11 cellular contexts compared by ENCODE assay signal in the genomic region with DNA sequence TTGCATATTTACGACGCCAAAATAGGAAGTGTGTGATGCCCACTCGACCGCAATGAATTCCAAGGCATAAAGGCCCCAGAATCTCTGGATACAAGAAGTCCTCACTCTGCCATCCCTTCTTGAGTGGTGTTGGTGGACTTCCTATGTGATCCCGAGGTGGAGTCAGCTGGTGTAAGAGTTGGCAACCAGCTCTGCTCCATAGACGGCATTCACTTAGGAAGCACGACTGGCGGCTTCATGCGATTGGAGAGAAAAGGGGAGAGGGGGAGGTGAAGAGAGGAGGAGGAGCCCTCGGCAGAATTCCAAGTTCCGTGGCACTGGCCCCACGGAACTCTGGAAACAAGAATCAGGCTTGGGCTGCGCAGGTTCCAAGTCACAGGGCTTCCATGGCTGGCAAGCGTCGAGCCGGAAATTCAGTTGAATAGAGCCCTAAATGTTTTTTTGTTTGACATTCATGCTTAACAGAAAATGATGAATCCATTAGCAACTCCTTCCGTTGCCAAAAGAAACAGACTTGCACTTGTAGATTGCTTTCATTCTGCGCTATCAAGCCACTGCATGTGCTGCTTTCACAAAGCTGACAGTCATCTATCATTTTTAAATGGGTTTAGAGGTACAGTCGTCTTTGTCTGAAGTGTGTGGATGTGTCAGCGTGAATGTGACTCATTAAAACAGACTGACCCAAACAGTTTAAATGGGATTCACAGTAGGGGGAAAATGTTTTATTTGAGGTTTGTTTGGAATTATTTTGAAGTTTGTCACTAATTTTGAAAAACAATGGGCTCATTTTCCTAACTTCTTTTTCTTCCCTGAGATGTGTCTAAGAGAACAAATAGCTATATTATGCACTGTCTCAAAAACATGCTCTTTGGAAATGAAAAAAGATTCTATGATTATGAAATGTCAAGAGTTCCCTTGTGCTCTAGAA.
DNase-seq lines count a peak whose midpoint lies in the region; ATAC-seq and TF ChIP-seq lines count a peak whose summit lies in the region.
"Had no signal": no experiment of that assay in that cellular context is flagged by ENCODE, and none has a peak within 500 bp of the region (broad histone marks: within the 10 kb centered on the region; RNA-seq: fewer than 3 reads in every experiment).

No MANE protein-coding gene starts in this region.

- H3K36me3 Mint-ChIP-seq in natural killer cell: no peaks in the 10 kb centered on the region

- no peaks in the 10 kb centered on the region for H3K36me3 ChIP-seq in SJCRH30
- H3K36me3 ChIP-seq: Peyer's patch, upper lobe of right lung had no signal

- ATAC-seq in natural killer cell (no peak), GM21737 (IDR thresholded peaks at IDR 0.05; ENCODE audit: unreplicated experiment) (no peak)
- ATAC-seq: activated T-helper 17 cell treated with anti-CD3 and anti-CD28 coated beads, Interleukin-2, amount 50 U/mL, for 72 hours; upper lobe of right lung had no signal

- no peaks in the 10 kb centered on the region for H3K4me1 ChIP-seq in SJCRH30
- H3K4me1 ChIP-seq: Peyer's patch, upper lobe of right lung had no signal

- H3K9me3 Mint-ChIP-seq in natural killer cell: peaks cover 9 to 10% of the 10 kb centered on the region in 2 donors

- no peak overlapping the region for H3K27ac Mint-ChIP-seq in natural killer cell
- H3K27ac Mint-ChIP-seq: activated T-helper 17 cell treated with anti-CD3 and anti-CD28 coated beads, Interleukin-2, amount 50 U/mL, for 72 hours had no signal

- H3K4me1 Mint-ChIP-seq in natural killer cell: no peaks in the 10 kb centered on the region
- H3K4me1 Mint-ChIP-seq: activated T-helper 17 cell treated with anti-CD3 and anti-CD28 coated beads, Interleukin-2, amount 50 U/mL, for 72 hours had no signal

- no peak overlapping the region for H3K27ac ChIP-seq in SJCRH30
- H3K27ac ChIP-seq: upper lobe of right lung had no signal

- H3K9me3 ChIP-seq in SJCRH30 (replicated peaks): no peaks in the 10 kb centered on the region
- H3K9me3 ChIP-seq: Peyer's patch, upper lobe of right lung had no signal

- H3K27me3 Mint-ChIP-seq in natural killer cell (ENCODE audit: low read depth in 2 of 2): no peaks in the 10 kb centered on the region
- H3K27me3 Mint-ChIP-seq: activated T-helper 17 cell treated with anti-CD3 and anti-CD28 coated beads, Interleukin-2, amount 50 U/mL, for 72 hours had no signal

- intact Hi-C loops in head of caudate nucleus (cut with DNase I) (no loop called here), natural killer cell (cut with micrococcal nuclease) (no loop called here)

- no peak for TF ChIP-seq CTCF in natural killer cell (IDR thresholded peaks at IDR 0.05)

- no peak overlapping the region for H3K4me3 Mint-ChIP-seq in natural killer cell
- H3K4me3 Mint-ChIP-seq: activated T-helper 17 cell treated with anti-CD3 and anti-CD28 coated beads, Interleukin-2, amount 50 U/mL, for 72 hours had no signal

- peak; percentile 97 for DNase-seq in NCI-H1436 (lab: John Stamatoyannopoulos, UW)
- peak; percentile 95 to 97 for DNase-seq in SHP77 (lab: John Stamatoyannopoulos, UW)
- DNase-seq in head of caudate nucleus: peak; percentile 50 to 89 (median 72)
- DNase-seq in superior temporal gyrus (ENCODE audit: extremely low spot score): peak; percentile 86
- DNase-seq in effector CD8-positive, alpha-beta T cell (lab: John Stamatoyannopoulos, UW): no peak
- DNase-seq in SJCRH30: no peak
- DNase-seq in natural killer cell: no peak
- DNase-seq: upper lobe of right lung had no signal

- no peak overlapping the region for H3K4me3 ChIP-seq in SJCRH30
- H3K4me3 ChIP-seq: Peyer's patch, upper lobe of right lung had no signal

- no peaks in the 10 kb centered on the region for H3K27me3 ChIP-seq in SJCRH30
- H3K27me3 ChIP-seq: Peyer's patch, upper lobe of right lung had no signal

Comparison
In these comparisons a context has a peak if more than half of its experiments do, and no peak if none do; other contexts are left out.
1. DNase-seq: peak in NCI-H1436 (single experiment), SHP77 (2 of 2), head of caudate nucleus (42 of 42) and superior temporal gyrus (single experiment); none in effector CD8-positive, alpha-beta T cell (single experiment), SJCRH30 (0 of 2) and natural killer cell (single experiment).